In genomic region chr1:150010388-150011115, GRCh38 we compare ENCODE assay signal across 9 cellular contexts. TPM values are rescaled to one million over a fixed set of nuclear protein-coding genes. Genes with fewer than 3 reads are reported as not detected.
DNase-seq lines count a peak whose midpoint lies in the region; ATAC-seq, FAIRE-seq and TF ChIP-seq lines count a peak whose summit lies in the region.
"Had no signal": no experiment of that assay in that cellular context is flagged by ENCODE, and none has a peak within 500 bp of the region (broad histone marks: within the 10 kb centered on the region; RNA-seq: fewer than 3 reads in every experiment).

Gene OTUD7B (minus strand): TSS chr1:150010726. CDS start chr1:149977510, 33,216 bp downstream.

- H2BK20ac ChIP-seq in H1 (ENCODE audit: low read length): no peak within 1 kb of the TSS

- no peak for FAIRE-seq in H1 (lab: Jason Lieb, UNC)
- FAIRE-seq: endometrium had no signal

- H3K4ac ChIP-seq in H1 (replicated peaks; ENCODE audit: insufficient read length, low read depth, low read length) (no peak within 1 kb of the TSS), mesendoderm (ENCODE audit: low read depth, low read length) (peak within 1 kb of the TSS; percentile 29)

- no peaks in the 10 kb centered on the region for H3K27me3 ChIP-seq in H1 (replicated peaks in 1 of 4; ENCODE audit: control insufficient read depth in 3 of 4, extremely low read depth in 1 of 4, insufficient read depth in 3 of 4, low read length in 3 of 4)
- H3K27me3 ChIP-seq in mesendoderm (ENCODE audit: insufficient read depth, low read length, poor library complexity): no peaks in the 10 kb centered on the region

- H2AK5ac ChIP-seq in H1 (ENCODE audit: low read depth, low read length) (no peak within 1 kb of the TSS), mesendoderm (ENCODE audit: low read length) (no peak within 1 kb of the TSS)

- H3K23me2 ChIP-seq in H1 (ENCODE audit: low read depth, low read length): peaks cover 6% of the 10 kb centered on the region

- peak within 1 kb of the TSS; percentile 93 to 98 (median 94) for H3K4me3 ChIP-seq in H1 (ENCODE audit: extremely low read depth in 1 of 4, insufficient read depth in 2 of 4, low read depth in 3 of 4, low read length in 4 of 4)
- peak within 1 kb of the TSS; percentile 73 for H3K4me3 ChIP-seq in mesendoderm (ENCODE audit: low read length)

- peak in 1 of 2 experiments; percentile 92; a peak in 1 of 3 replicates for TF ChIP-seq EP300 in H1 (IDR thresholded peaks at IDR 0.05; ENCODE audit: borderline replicate concordance in 1 of 2, low read depth in 2 of 2, low read length in 2 of 2)

- H3K4me2 ChIP-seq in H1 (ENCODE audit: insufficient read depth in 1 of 2, low read depth in 2 of 2, low read length in 2 of 2) (peak within 1 kb of the TSS; percentile 82 to 83), mesendoderm (ENCODE audit: low read length) (peak within 1 kb of the TSS; percentile 77)

- H4K91ac ChIP-seq in H1 (replicated peaks; ENCODE audit: insufficient read length, low read length): peak within 1 kb of the TSS; percentile 16

- no peak within 1 kb of the TSS for H3K23ac ChIP-seq in H1 (ENCODE audit: insufficient read length)
- H3K23ac ChIP-seq in mesendoderm (ENCODE audit: low read length): no peak within 1 kb of the TSS

- peaks cover 0 to 3% (median 0%) of the 10 kb centered on the region in 4 experiments; a peak in 1 of 8 replicates for H3K36me3 ChIP-seq in H1 (ENCODE audit: control insufficient read depth in 2 of 4, insufficient read depth in 4 of 4, low read length in 3 of 4)
- no peaks in the 10 kb centered on the region for H3K36me3 ChIP-seq in mesendoderm (ENCODE audit: control insufficient read depth, insufficient read depth, low read length)

- H3K18ac ChIP-seq in H1 (ENCODE audit: extremely low read depth, low read length): peak within 1 kb of the TSS; percentile 51
- peak within 1 kb of the TSS; percentile 72 for H3K18ac ChIP-seq in mesendoderm (ENCODE audit: low read length)

- H3K9me3 ChIP-seq in H1 (ENCODE audit: insufficient read depth in 2 of 2, low read depth in 1 of 2, low read length in 1 of 2): no peaks in the 10 kb centered on the region

- peak within 1 kb of the TSS; percentile 92 for H2AFZ ChIP-seq in H1 (ENCODE audit: low read length)

- peak within 1 kb of the TSS; percentile 67 for H3K56ac ChIP-seq in H1 (replicated peaks; ENCODE audit: insufficient read length, low read depth, low read length)
- peak within 1 kb of the TSS; percentile 92 for H3K56ac ChIP-seq in mesendoderm (ENCODE audit: low read length)

- peaks cover 5 to 40% of the 10 kb centered on the region in 2 experiments; a peak in 3 of 4 replicates for H3K79me2 ChIP-seq in H1 (ENCODE audit: control insufficient read depth in 1 of 2, insufficient read depth in 2 of 2, low read length in 2 of 2)
- peaks cover 5% of the 10 kb centered on the region for H3K79me2 ChIP-seq in mesendoderm (ENCODE audit: control insufficient read depth, insufficient read depth, low read length)

- peak within 1 kb of the TSS; percentile 89 for H4K5ac ChIP-seq in H1 (ENCODE audit: insufficient read length, low read depth, low read length)
- H4K5ac ChIP-seq in mesendoderm (ENCODE audit: low read length): peak within 1 kb of the TSS; percentile 33

- no peak; a peak in 1 of 4 replicates for TF ChIP-seq RAD21 in H1 (IDR thresholded peaks at IDR 0.05 in 1 of 2, conservative IDR thresholded peaks at IDR 0.05 in 1 of 2; ENCODE audit: low read depth in 2 of 2, low read length in 2 of 2)

- H3K4me1 ChIP-seq in H1 (replicated peaks in 1 of 4; ENCODE audit: control insufficient read depth in 3 of 4, insufficient read depth in 4 of 4, low read length in 3 of 4) (peaks cover 0 to 8% (median under 1%) of the 10 kb centered on the region in 4 experiments; a peak in 2 of 7 replicates), mesendoderm (ENCODE audit: control insufficient read depth, low read depth, low read length) (no peaks in the 10 kb centered on the region)

- H2BK120ac ChIP-seq in H1 (replicated peaks; ENCODE audit: low read depth, low read length) (no peak within 1 kb of the TSS), mesendoderm (ENCODE audit: low read depth, low read length) (no peak within 1 kb of the TSS)

- no peak within 1 kb of the TSS; the same call in 1 of the 2 replicates for H2BK12ac ChIP-seq in H1 (ENCODE audit: low read depth, low read length)

- TF ChIP-seq CTCF in H1 (IDR thresholded peaks at IDR 0.05; ENCODE audit: control extremely low read depth in 1 of 3, insufficient read depth in 1 of 3, low read depth in 1 of 3, low read length in 3 of 3): peak in 1 of 3 experiments; percentile 34; a peak in 2 of 4 replicates

- ATAC-seq in GM19372 (IDR thresholded peaks at IDR 0.05; ENCODE audit: low read depth, unreplicated experiment) (peak; percentile 84), HG03558 (IDR thresholded peaks at IDR 0.05; ENCODE audit: extremely low read depth, unreplicated experiment) (peak; percentile 53)

- no peak within 1 kb of the TSS for H2BK15ac ChIP-seq in H1 (ENCODE audit: low read length)
- no peak within 1 kb of the TSS for H2BK15ac ChIP-seq in mesendoderm (replicated peaks; ENCODE audit: low read depth)

- H3K79me1 ChIP-seq in H1 (ENCODE audit: low read depth, low read length) (no peaks in the 10 kb centered on the region; the same call in 1 of the 2 replicates), mesendoderm (ENCODE audit: low read length) (peaks cover 7% of the 10 kb centered on the region)

- POLR2A ChIA-PET in H1 (lab: Charles Lee; ENCODE audit: partially characterized antibody): interaction anchor here (0.6 to 4.4 kb wide), 14 partner anchors 9 to 223 kb away, joined by 3 to 41 read pairs (median 7); partner anchors contain the start of genes PLEKHO1, SF3B4 and VPS45

- 2% methylated on average over 49 of the region's 59 CpGs; no CpG with 5 or more reads in 1 of the 2 experiments for WGBS in H1 (ENCODE audit: extremely low coverage in 1 of 2, insufficient coverage in 1 of 2, insufficient read length in 1 of 2, insufficient replicate concordance in 2 of 2, low coverage in 1 of 2, low lambda C conversion rate in 2 of 2, missing lambda C conversion rate in 1 of 2), 2 experiments
- no CpG with 5 or more reads among the region's 59 CpGs for WGBS in mesendoderm (ENCODE audit: extremely low coverage, insufficient coverage, low lambda C conversion rate)

- H4K20me1 ChIP-seq in H1 (replicated peaks in 1 of 2; ENCODE audit: control insufficient read depth in 1 of 2, insufficient read depth in 2 of 2, low read length in 2 of 2): peaks cover 0 to 4% of the 10 kb centered on the region in 2 experiments

- peak in 1 of 2 experiments; percentile 89; a peak in 2 of 3 replicates for TF ChIP-seq POLR2A in H1 (IDR thresholded peaks at IDR 0.05; ENCODE audit: control extremely low read depth in 1 of 2, low read depth in 2 of 2, low read length in 2 of 2)

- peak within 1 kb of the TSS; percentile 85 for H2BK5ac ChIP-seq in H1 (ENCODE audit: low read depth, low read length)
- H2BK5ac ChIP-seq in mesendoderm (ENCODE audit: low read length): peak within 1 kb of the TSS; percentile 51

- DNase-seq in C1 segment of cervical spinal cord (lab: John Stamatoyannopoulos, UW) (peak; percentile 32 to 94 (median 86)), NCI-H82 (lab: John Stamatoyannopoulos, UW) (peak; percentile 93), H1 (ENCODE audit: low read depth in 1 of 2, low spot score in 2 of 2) (peak; percentile 54 to 88), mesendoderm (peak; percentile 94)
- peak; percentile 55 to 71 (median 66) for DNase-seq in activated CD8-positive, alpha-beta memory T cell treated with anti-CD3 and anti-CD28 coated beads for 48 hours (ENCODE audit: low read depth in 2 of 3, low spot score in 2 of 3)
- DNase-seq in stimulated activated CD8-positive, alpha-beta memory T cell treated with anti-CD3 and anti-CD28 coated beads, Interleukin-12 subunit alpha, Interleukin-12 subunit beta, amount 100 ng/mL, for 24 hours (ENCODE audit: extremely low read depth): peak; percentile 51

- H3K9ac ChIP-seq in H1 (replicated peaks in 1 of 4; ENCODE audit: extremely low read depth in 1 of 4, low read depth in 3 of 4, low read length in 3 of 4) (peak within 1 kb of the TSS; percentile 66 to 94 (median 77)), mesendoderm (ENCODE audit: low read length) (peak within 1 kb of the TSS; percentile 88)

- H4K8ac ChIP-seq in H1 (ENCODE audit: extremely low read depth, insufficient read depth, low read length) (peak within 1 kb of the TSS; percentile 95), mesendoderm (ENCODE audit: low read depth, low read length) (peak within 1 kb of the TSS; percentile 57)

- H3K27ac ChIP-seq in H1 (ENCODE audit: low read depth, low read length) (peak within 1 kb of the TSS; percentile 65), mesendoderm (ENCODE audit: low read depth, low read length) (peak within 1 kb of the TSS; percentile 96)

- H3K14ac ChIP-seq in H1 (ENCODE audit: insufficient read length): no peak within 1 kb of the TSS

- CTCF ChIA-PET in H1 (lab: Charles Lee; ENCODE audit: partially characterized antibody): interaction anchor here (0.6 to 1.8 kb wide), 9 partner anchors 8 to 267 kb away, joined by 3 to 8 read pairs (median 3); a partner anchor contains a TSS

TF ChIP-seq in H1, 55 proteins besides CTCF, POLR2A, EP300 and RAD21 (continues in another document):
- TF ChIP-seq RFX5 (IDR thresholded peaks at IDR 0.05; ENCODE audit: borderline replicate concordance, low read depth, low read length) (no peak), EZH2 (IDR thresholded peaks at IDR 0.05; ENCODE audit: low read depth, low read length, severe bottlenecking) (no peak), RXRA (IDR thresholded peaks at IDR 0.05; ENCODE audit: insufficient read depth, low read depth, low read length) (peak; percentile 90), CTBP2 (IDR thresholded peaks at IDR 0.05; ENCODE audit: borderline replicate concordance, insufficient read depth, insufficient read length, low read length) (no peak), BCL11A (IDR thresholded peaks at IDR 0.05; ENCODE audit: low read depth in 2 of 2, low read length in 2 of 2) (no peak), SP2 (IDR thresholded peaks at IDR 0.05; ENCODE audit: low read length) (no peak), YY1 (IDR thresholded peaks at IDR 0.05; ENCODE audit: low read depth, low read length) (0 out of 2 replicates have a peak, but pooled peaks have one; percentile 30), NANOG (IDR thresholded peaks at IDR 0.05; ENCODE audit: insufficient read depth, low read depth, low read length, poor library complexity, severe bottlenecking) (no peak)

RNA-seq across cellular contexts. Expression of gene OTUD7B, which starts in this region (rescaled TPM):
- total RNA-seq in H1 (2021; fragmentation: NEBNext Ultra II Directional; extraction: Animal tissue kit (Norgen Biotek cat#: 25700)): 21.5 and 22.0 TPM in 2 replicates
- 4.2 and 4.4 TPM in 2 replicates for polyA plus RNA-seq in H1 (2011; rRNA removed)
- 5.8 TPM for polyA plus RNA-seq in H1 (2011; cell fraction: cytosol; rRNA removed)
- polyA plus RNA-seq in H1 (2011; cell fraction: nucleus; rRNA removed): 6.2 TPM
- 9.0 to 10.9 TPM (median 10.2 TPM) in 4 replicates for polyA plus RNA-seq in H1 (2012, experiment 1 of 2)
- polyA plus RNA-seq in H1 (2012, experiment 2 of 2): 1.4 TPM
- polyA plus RNA-seq in H1 (2013, experiment 1 of 2): 5.6 TPM
- 5.4 TPM for polyA plus RNA-seq in H1 (2013, experiment 2 of 2)
- polyA minus RNA-seq in H1 (2011; rRNA and poly(A)+ RNA removed): 20.9 and 21.2 TPM in 2 replicates
- polyA minus RNA-seq in H1 (2011; cell fraction: cytosol; rRNA and poly(A)+ RNA removed): 7.6 TPM
- 9.3 TPM for polyA minus RNA-seq in H1 (2011; cell fraction: nucleus; rRNA and poly(A)+ RNA removed)
- polyA plus RNA-seq in mesendoderm (2013, experiment 1 of 2): 5.4 TPM
- 5.9 TPM for polyA plus RNA-seq in mesendoderm (2013, experiment 2 of 2)

Comparison
In these comparisons a context has a peak if more than half of its experiments do, and no peak if none do; other contexts are left out.
1. Peak in every context shown above with its lines: DNase-seq, ATAC-seq, H3K4me3 ChIP-seq and H3K27ac ChIP-seq.